Comparison of ENCODE assay signal across 9 cellular contexts in genomic region chr4:151604238-151604637, GRCh38.
DNase-seq lines count a peak whose midpoint lies in the region; ATAC-seq, FAIRE-seq and TF ChIP-seq lines count a peak whose summit lies in the region.
"Had no signal": no experiment of that assay in that cellular context is flagged by ENCODE, and none has a peak within 500 bp of the region (broad histone marks: within the 10 kb centered on the region; RNA-seq: fewer than 3 reads in every experiment).

No MANE protein-coding gene starts in this region.

- no peak overlapping the region for H3K4me3 Mint-ChIP-seq in activated CD8-positive, alpha-beta memory T cell treated with anti-CD3 and anti-CD28 coated beads, Interleukin-2, amount 10 ng/mL, durations not matched to agents 7 days and 5 days

- no peak overlapping the region for H3K56ac ChIP-seq in IMR-90 (ENCODE audit: extremely low read depth, insufficient read depth, low read length)

- no peak overlapping the region for H3K27ac ChIP-seq in IMR-90 (ENCODE audit: insufficient read depth, low read length)
- H3K27ac ChIP-seq in HepG2 (ENCODE audit: extremely low read length, insufficient read depth, low read length): no peak overlapping the region
- H3K27ac ChIP-seq: ascending aorta had no signal

- no peaks in the 10 kb centered on the region for H3K36me3 ChIP-seq in IMR-90 (ENCODE audit: control insufficient read depth, insufficient read depth, low read length)
- no peaks in the 10 kb centered on the region for H3K36me3 ChIP-seq in HepG2 (replicated peaks in 1 of 2; ENCODE audit: control insufficient read depth in 1 of 2, insufficient read depth in 2 of 2, low read length in 2 of 2)
- H3K36me3 ChIP-seq: ascending aorta had no signal

- H3K9me3 ChIP-seq in IMR-90 (ENCODE audit: control insufficient read depth, insufficient read depth, low read length) (no peaks in the 10 kb centered on the region), HepG2 (ENCODE audit: low read length) (no peaks in the 10 kb centered on the region)
- H3K9me3 ChIP-seq: ascending aorta had no signal

- no peak overlapping the region for H4K5ac ChIP-seq in IMR-90 (ENCODE audit: low read depth, low read length)

- H4K91ac ChIP-seq in IMR-90 (ENCODE audit: insufficient read depth, low read depth, low read length): no peak overlapping the region

- DNase-seq in COLO829 (ENCODE audit: low spot score) (peak; percentile 24), IMR-90 (peak; percentile 32), astrocyte of the hippocampus (ENCODE audit: low read depth, low spot score) (peak; percentile 47), HepG2 (ENCODE audit: low spot score) (no peak), NK-92 (lab: John Stamatoyannopoulos, UW; ENCODE audit: unreplicated experiment) (no peak), NCI-H2227 treated with DMSO at 0.1 percent for 48 hours (lab: John Stamatoyannopoulos, UW) (no peak)
- DNase-seq in activated CD8-positive, alpha-beta memory T cell treated with anti-CD3 and anti-CD28 coated beads, Interleukin-2, amount 10 ng/mL, durations not matched to agents 7 days and 5 days: no peak

- WGBS in IMR-90 (ENCODE audit: extremely low coverage in 2 of 2, insufficient read length in 1 of 2), 2 experiments: no CpG with 5 or more reads among the region's 5 CpGs
- WGBS in HepG2 (ENCODE audit: low lambda C conversion rate): 72% methylated on average over 5 of the region's 5 CpGs

- POLR2A ChIA-PET in IMR-90 (lab: Charles Lee; ENCODE audit: unreplicated experiment) (no interaction called here), HepG2 (lab: Yijun Ruan, JAX) (no interaction called here)

- H3K27me3 ChIP-seq in IMR-90 (ENCODE audit: control insufficient read depth, insufficient read depth, low read length) (peaks cover 6% of the 10 kb centered on the region), HepG2 (ENCODE audit: control insufficient read depth in 1 of 2, insufficient read depth in 2 of 2, low read length in 2 of 2) (no peaks in the 10 kb centered on the region)
- H3K27me3 ChIP-seq: ascending aorta had no signal

- H4K20me1 ChIP-seq in IMR-90 (ENCODE audit: insufficient read depth, low read length) (no peaks in the 10 kb centered on the region), HepG2 (ENCODE audit: insufficient read depth, low read length) (no peaks in the 10 kb centered on the region)

- no peaks in the 10 kb centered on the region for H3K9me3 Mint-ChIP-seq in activated CD8-positive, alpha-beta memory T cell treated with anti-CD3 and anti-CD28 coated beads, Interleukin-2, amount 10 ng/mL, durations not matched to agents 7 days and 5 days (ENCODE audit: low read depth)

- no peaks in the 10 kb centered on the region for H3K79me1 ChIP-seq in IMR-90 (ENCODE audit: low read depth in 1 of 2, low read length in 2 of 2)

- H3K27ac Mint-ChIP-seq in activated CD8-positive, alpha-beta memory T cell treated with anti-CD3 and anti-CD28 coated beads, Interleukin-2, amount 10 ng/mL, durations not matched to agents 7 days and 5 days: no peak overlapping the region

- FAIRE-seq in HepG2 (lab: Jason Lieb, UNC): peak; percentile 56

- no peaks in the 10 kb centered on the region for H3K36me3 Mint-ChIP-seq in activated CD8-positive, alpha-beta memory T cell treated with anti-CD3 and anti-CD28 coated beads, Interleukin-2, amount 10 ng/mL, durations not matched to agents 7 days and 5 days

- peaks cover 13% of the 10 kb centered on the region for H3K27me3 Mint-ChIP-seq in activated CD8-positive, alpha-beta memory T cell treated with anti-CD3 and anti-CD28 coated beads, Interleukin-2, amount 10 ng/mL, durations not matched to agents 7 days and 5 days

- H2AFZ ChIP-seq in IMR-90 (replicated peaks; ENCODE audit: low read length, poor library complexity) (no peak overlapping the region), HepG2 (ENCODE audit: low read length) (no peak overlapping the region)

- H3K4ac ChIP-seq in IMR-90 (ENCODE audit: low read depth, low read length): no peak overlapping the region

- H2BK5ac ChIP-seq in IMR-90 (ENCODE audit: low read depth, low read length, poor library complexity, severe bottlenecking): no peak overlapping the region

- CTCF ChIA-PET in IMR-90 (lab: Yijun Ruan, JAX) (interaction anchor here (0.6 to 1.4 kb wide), 9 partner anchors 11 to 440 kb away, joined by 3 to 5 read pairs (median 4); no protein-coding TSS in a partner anchor), HepG2 (lab: Yijun Ruan, JAX; ENCODE audit: low intra/inter-chr PET ratio, low total read pairs) (no interaction called here)
- CTCF ChIA-PET in activated CD8-positive, alpha-beta memory T cell treated with anti-CD3 and anti-CD28 coated beads, Interleukin-2, amount 10 ng/mL, durations not matched to agents 7 days and 5 days (lab: Charles Lee): interaction anchor here (0.9 to 1.5 kb wide), 4 partner anchors 11 to 487 kb away, joined by 3 to 5 read pairs (median 3); no protein-coding TSS in a partner anchor

- H2BK15ac ChIP-seq in IMR-90 (ENCODE audit: low read depth, low read length): no peak overlapping the region

- no peak overlapping the region for H3K4me3 ChIP-seq in IMR-90 (ENCODE audit: insufficient read depth, low read depth, low read length)
- H3K4me3 ChIP-seq in HepG2 (replicated peaks in 1 of 3; ENCODE audit: insufficient read depth in 1 of 3, low read depth in 2 of 3, low read length in 3 of 3): no peak overlapping the region
- H3K4me3 ChIP-seq: ascending aorta had no signal

- H3K4me1 Mint-ChIP-seq in activated CD8-positive, alpha-beta memory T cell treated with anti-CD3 and anti-CD28 coated beads, Interleukin-2, amount 10 ng/mL, durations not matched to agents 7 days and 5 days: no peaks in the 10 kb centered on the region

- H3K9ac ChIP-seq in IMR-90 (ENCODE audit: low read depth, low read length) (no peak overlapping the region), HepG2 (ENCODE audit: insufficient read depth, low read depth, low read length) (no peak overlapping the region)

- H3K9me1 ChIP-seq in IMR-90 (ENCODE audit: insufficient read depth, low read length): no peaks in the 10 kb centered on the region; the same call in 1 of the 2 replicates

- intact Hi-C loops in IMR-90 (cut with micrococcal nuclease): loop anchor here (1.0 to 5.0 kb wide), 4 partner anchors 242 to 487 kb away; partner anchors contain the start of gene PRSS48
- intact Hi-C loops in HepG2 (cut with micrococcal nuclease; ENCODE audit: unreplicated experiment): loop anchor here (1.0 to 2.0 kb wide), 3 partner anchors 115 to 487 kb away; no protein-coding TSS in a partner anchor

- in situ Hi-C loops in IMR-90 (cut with MboI; ENCODE audit: low sequenced_read_pairs): loop anchor here (10.0 to 25.0 kb wide), 2 partner anchors 239 to 492 kb away; no protein-coding TSS in a partner anchor
- in situ Hi-C loops in HepG2 (cut with HindIII; ENCODE audit: extremely low pct_ligation_motif_present, low pct_unique_long_range_greater_than_20kb): loop anchor here (10.0 kb wide), 2 partner anchors 119 to 489 kb away; no protein-coding TSS in a partner anchor

- no peak overlapping the region for H4K8ac ChIP-seq in IMR-90 (ENCODE audit: low read depth in 2 of 2, low read length in 2 of 2)

- ATAC-seq in IMR-90 (ENCODE audit: low read depth) (peak; percentile 72), HepG2 (peak; percentile 49; the same call in 2 of the 3 replicates), HG03280 (IDR thresholded peaks at IDR 0.05; ENCODE audit: unreplicated experiment) (no peak)
- ATAC-seq in activated CD8-positive, alpha-beta memory T cell treated with anti-CD3 and anti-CD28 coated beads, Interleukin-2, amount 10 ng/mL, durations not matched to agents 7 days and 5 days: no peak

- TF ChIP-seq EP300 in HepG2 (IDR thresholded peaks at IDR 0.05; ENCODE audit: low read depth in 2 of 2, low read length in 2 of 2) (no peak), HepG2 (CRISPR knock-in tag; IDR thresholded peaks at IDR 0.05; ENCODE audit: borderline replicate concordance) (no peak)

- H3K79me2 ChIP-seq in HepG2 (ENCODE audit: insufficient read depth, low read length): no peaks in the 10 kb centered on the region

- H2BK120ac ChIP-seq in IMR-90 (ENCODE audit: low read depth, low read length): no peak overlapping the region

- peak; percentile 54 for TF ChIP-seq RAD21 in IMR-90 (IDR thresholded peaks at IDR 0.05; ENCODE audit: low read length)
- TF ChIP-seq RAD21 in HepG2 (CRISPR knock-in tag; IDR thresholded peaks at IDR 0.05): no peak

- TF ChIP-seq CTCF in IMR-90 (conservative IDR thresholded peaks at IDR 0.05; ENCODE audit: low read depth, low read length) (peak; percentile 57), HepG2 (CRISPR knock-in tag; IDR thresholded peaks at IDR 0.05) (peak; percentile 35; the same call in 1 of the 2 replicates)

- no peak overlapping the region for H2AK9ac ChIP-seq in IMR-90 (replicated peaks; ENCODE audit: low read depth, low read length, poor library complexity)

- BruUV-seq in IMR-90 (replicated peaks; lab: Mats Ljungman, UMichigan) (no TSS peak), HepG2 (replicated peaks; lab: Mats Ljungman, UMichigan) (no TSS peak)

- TF ChIP-seq POLR2A in IMR-90 (IDR thresholded peaks at IDR 0.05; ENCODE audit: low read depth, low read length): no peak
- no peak for TF ChIP-seq POLR2A in HepG2 (IDR thresholded peaks at IDR 0.05; ENCODE audit: insufficient read depth in 1 of 2, low read depth in 2 of 2, low read length in 2 of 2)

- H2BK20ac ChIP-seq in IMR-90 (ENCODE audit: low read depth, low read length): no peak overlapping the region

- no peak overlapping the region for H2AK5ac ChIP-seq in IMR-90 (ENCODE audit: low read depth, low read length)

- dilution Hi-C loops in IMR-90 (cut with HindIII; ENCODE audit: low sequenced_read_pairs, unreplicated experiment): no loop called here

- H3K4me2 ChIP-seq in IMR-90 (ENCODE audit: low read depth, low read length) (no peak overlapping the region), HepG2 (ENCODE audit: low read depth, low read length) (no peak overlapping the region)

- no peak overlapping the region for H3K23ac ChIP-seq in IMR-90 (ENCODE audit: low read depth, low read length)

- no peak overlapping the region for H3K18ac ChIP-seq in IMR-90 (ENCODE audit: low read depth, low read length)

- H3K4me1 ChIP-seq in IMR-90 (ENCODE audit: control insufficient read depth, insufficient read depth, low read length) (peaks cover 3% of the 10 kb centered on the region; the same call in 1 of the 2 replicates), HepG2 (ENCODE audit: insufficient read depth, low read length) (no peaks in the 10 kb centered on the region)
- H3K4me1 ChIP-seq: ascending aorta had no signal

- no peak overlapping the region for H3K14ac ChIP-seq in IMR-90 (replicated peaks; ENCODE audit: low read depth, low read length)

TF ChIP-seq in IMR-90, 13 proteins besides CTCF, POLR2A, EP300 and RAD21:
- TF ChIP-seq MAZ (IDR thresholded peaks at IDR 0.05; ENCODE audit: borderline replicate concordance, low read depth, low read length) (no peak), SMC3 (IDR thresholded peaks at IDR 0.05; ENCODE audit: low read depth, low read length) (peak; percentile 60)

TF ChIP-seq in HepG2, 621 proteins besides CTCF, POLR2A, EP300 and RAD21 (continues in another document):
- TF ChIP-seq STAG1 (CRISPR knock-in tag; IDR thresholded peaks at IDR 0.05) (peak; percentile 47), ZNF256 (CRISPR knock-in tag; conservative IDR thresholded peaks at IDR 0.05) (no peak)

Comparison
In these comparisons a context has a peak if more than half of its experiments do, and no peak if none do; other contexts are left out.
1. DNase-seq: peak in COLO829 (single experiment), IMR-90 (single experiment) and astrocyte of the hippocampus (single experiment); none in HepG2 (single experiment), NK-92 (single experiment), NCI-H2227 treated with DMSO at 0.1 percent for 48 hours (single experiment) and activated CD8-positive, alpha-beta memory T cell treated with anti-CD3 and anti-CD28 coated beads, Interleukin-2, amount 10 ng/mL, durations not matched to agents 7 days and 5 days (single experiment).
2. ATAC-seq: peak in IMR-90 (single experiment) and HepG2 (single experiment); none in HG03280 (single experiment) and activated CD8-positive, alpha-beta memory T cell treated with anti-CD3 and anti-CD28 coated beads, Interleukin-2, amount 10 ng/mL, durations not matched to agents 7 days and 5 days (single experiment).